16 cellular contexts compared by ENCODE assay signal in genomic region chr9:126452036-126452595, GRCh38.
"Had no signal": no experiment of that assay in that cellular context is flagged by ENCODE, and none has a peak within 500 bp of the region (broad histone marks: within the 10 kb centered on the region; RNA-seq: fewer than 3 reads in every experiment).

No MANE protein-coding gene starts in this region.

- H3K27ac ChIP-seq: body of pancreas, pancreas, stomach, thyroid gland, vagina had no signal

- H3K27me3 Mint-ChIP-seq: activated CD4-positive, alpha-beta T cell treated with anti-CD3 and anti-CD28 coated beads for 36 hours had no signal

- H3K9me3 Mint-ChIP-seq: immature natural killer cell had no signal

- H3K4me1 ChIP-seq: body of pancreas, pancreas, stomach, thyroid gland, vagina had no signal

- H3K27ac Mint-ChIP-seq: activated CD4-positive, alpha-beta T cell treated with anti-CD3 and anti-CD28 coated beads for 36 hours had no signal

- H3K36me3 ChIP-seq: pancreas, thyroid gland, vagina had no signal

- H3K27me3 ChIP-seq: body of pancreas, pancreas, stomach, thyroid gland, vagina had no signal

- H3K36me3 Mint-ChIP-seq: immature natural killer cell had no signal

- H3K9me3 ChIP-seq: body of pancreas, pancreas, stomach, thyroid gland, vagina had no signal

- H3K4me3 ChIP-seq: body of pancreas, pancreas, stomach, thyroid gland, vagina had no signal

- ATAC-seq: activated CD4-positive, alpha-beta T cell treated with anti-CD3 and anti-CD28 coated beads for 36 hours; body of pancreas; left cardiac atrium; pancreas had no signal

- DNase-seq: activated CD4-positive, alpha-beta T cell treated with anti-CD3 and anti-CD28 coated beads for 36 hours; activated naive CD4-positive, alpha-beta T cell treated with anti-CD3 and anti-CD28 coated beads, Interleukin-2, amount 50 U/mL, for 16 hours; activated T-cell treated with anti-CD3 and anti-CD28 coated beads, Interleukin-2, amount 50 U/mL, for 1 hour; amniotic stem cell; body of pancreas; dermis blood vessel endothelial cell; hippocampal formation; immature natural killer cell; left cardiac atrium; pancreas; stimulated activated CD4-positive, alpha-beta T cell treated with anti-CD3 and anti-CD28 coated beads, Interleukin-15, amount 100 ng/mL, for 24 hours; stimulated activated CD4-positive, alpha-beta T cell treated with anti-CD3 and anti-CD28 coated beads, Interleukin-4, amount 100 ng/mL, for 24 hours; stomach; T1000; thyroid gland had no signal

- H3K4me3 Mint-ChIP-seq: activated CD4-positive, alpha-beta T cell treated with anti-CD3 and anti-CD28 coated beads for 36 hours had no signal
